Comparison of ENCODE assay signal across 27 cellular contexts in genomic region chr10:28481968-28482367, GRCh38.
"Had no signal": no experiment of that assay in that cellular context is flagged by ENCODE, and none has a peak within 500 bp of the region (broad histone marks: within the 10 kb centered on the region; RNA-seq: fewer than 3 reads in every experiment).

No MANE protein-coding gene starts in this region.

- H3K79me2 ChIP-seq: parathyroid adenoma had no signal

- FAIRE-seq: urothelium cell line had no signal

- H3K9ac ChIP-seq: parathyroid adenoma had no signal

- DNase-seq: naive thymus-derived CD4-positive, alpha-beta T cell; natural killer cell; occipital lobe; ovary; posterior cingulate gyrus; psoas muscle; right cardiac atrium; spleen; stimulated activated CD4-positive, alpha-beta T cell treated with anti-CD3 and anti-CD28 coated beads, Interleukin-12 subunit alpha, Interleukin-12 subunit beta, amount 100 ng/mL, for 4 hours; stimulated activated CD4-positive, alpha-beta T cell treated with anti-CD3 and anti-CD28 coated beads, Interleukin-1b, Interleukin-23, amount 100 ng/mL, for 48 hours; stimulated activated CD4-positive, alpha-beta T cell treated with anti-CD3 and anti-CD28 coated beads, Interleukin-4, amount 100 ng/mL, for 1 hour; stimulated activated CD4-positive, alpha-beta T cell treated with anti-CD3 and anti-CD28 coated beads, Interleukin-4, amount 100 ng/mL, for 4 hours; stimulated activated CD8-positive, alpha-beta memory T cell treated with anti-CD3 and anti-CD28 coated beads, Interleukin-4, amount 100 ng/mL, for 48 hours; stimulated activated naive CD4-positive, alpha-beta T cell; stomach; trophoblast cell had no signal

- H3K9me3 ChIP-seq: ovary, psoas muscle, spleen, thoracic aorta, thyroid gland, tibial nerve, upper lobe of left lung, vagina had no signal

- H3K36me3 ChIP-seq: ovary, spleen, stomach, thoracic aorta, thyroid gland, tibial nerve, upper lobe of left lung, vagina had no signal

- H3K27ac ChIP-seq: ovary, parathyroid adenoma, psoas muscle, skin epidermis, stomach, thoracic aorta, thyroid gland, tibial nerve, upper lobe of left lung, vagina had no signal

- H3K4me2 ChIP-seq: smooth muscle cell had no signal

- H3K27me3 ChIP-seq: ovary, spleen, stomach, thyroid gland, tibial nerve, upper lobe of left lung, vagina had no signal

- H3K4me1 ChIP-seq: parathyroid adenoma, psoas muscle, stomach, thyroid gland, tibial nerve, vagina had no signal

- H3K4me3 ChIP-seq: ovary, psoas muscle, skin epidermis, smooth muscle cell, spleen, stomach, thoracic aorta, thyroid gland, tibial nerve, upper lobe of left lung, vagina had no signal

- ATAC-seq: naive thymus-derived CD4-positive, alpha-beta T cell; natural killer cell; psoas muscle; right cardiac atrium; sciatic nerve; stimulated activated memory B cell treated with anti-CD40 and anti-IgM and Interleukin-4, amounts not matched to agents 10 μg/mL and 1 μg/mL and 100 μg/mL, for 72 hours had no signal

- H2AFZ ChIP-seq: parathyroid adenoma had no signal
